ENCODE assay signal across 8 cellular contexts in genomic region chr10:14959221-14960057, GRCh38. TPM values are rescaled to one million over a fixed set of nuclear protein-coding genes. Genes with fewer than 3 reads are reported as not detected.
DNase-seq lines count a peak whose midpoint lies in the region; ATAC-seq and TF ChIP-seq lines count a peak whose summit lies in the region.

TSS of gene MEIG1 (plus strand) at chr10:14959388. CDS start at chr10:14966469, 7,081 bp downstream.

- CTCF ChIA-PET in WTC11 (lab: Charles Lee) = interaction anchor here (0.6 to 1.9 kb wide), 7 partner anchors 12 to 208 kb away, joined by 3 to 6 read pairs (median 4); partner anchors contain the start of genes CDNF, HSPA14, MSANTD7 and SUV39H2

- ATAC-seq in GM18909 (IDR thresholded peaks at IDR 0.05; ENCODE audit: poor library complexity, unreplicated experiment) (peak; percentile 81), HG03159 (IDR thresholded peaks at IDR 0.05; ENCODE audit: unreplicated experiment) (peak; percentile 77), WTC11 (peak; percentile 83)

- H3K36me3 Mint-ChIP-seq in WTC11 (no peaks in the 10 kb centered on the region), immature natural killer cell (no peaks in the 10 kb centered on the region)

- H3K4me3 Mint-ChIP-seq in WTC11 = peak within 1 kb of the TSS; percentile 93
- H3K4me3 Mint-ChIP-seq in immature natural killer cell = peak within 1 kb of the TSS; percentile 96 to 99 (median 98)

- H3K9me3 Mint-ChIP-seq in WTC11 (peaks cover 3% of the 10 kb centered on the region; the same call in 1 of the 2 replicates), immature natural killer cell (no peaks in the 10 kb centered on the region)

- peaks cover 86% of the 10 kb centered on the region for H3K27me3 Mint-ChIP-seq in WTC11 (ENCODE audit: low read depth)
- peaks cover 3 to 11% (median 9%) of the 10 kb centered on the region in 3 donors for H3K27me3 Mint-ChIP-seq in immature natural killer cell (ENCODE audit: low read depth in 3 of 3)

- peak within 1 kb of the TSS; percentile 98 for H3K27ac Mint-ChIP-seq in WTC11
- peak within 1 kb of the TSS; percentile 94 to 98 (median 96) for H3K27ac Mint-ChIP-seq in immature natural killer cell

- peak within 1 kb of the TSS; percentile 71 to 77 for H3K4me3 ChIP-seq in cardiac fibroblast (replicated peaks in 1 of 2; ENCODE audit: low read depth in 2 of 2, low read length in 2 of 2)

- TF ChIP-seq CTCF in WTC11 (IDR thresholded peaks at IDR 0.05) (no peak), cardiac fibroblast (IDR thresholded peaks at IDR 0.05; ENCODE audit: low read depth, low read length) (no peak)

- H3K4me1 Mint-ChIP-seq in WTC11 (peaks cover 8% of the 10 kb centered on the region), immature natural killer cell (peaks cover 21 to 32% of the 10 kb centered on the region in 2 donors)

- DNase-seq in AG08395 (ENCODE audit: low spot score) (peak; percentile 98), NCI-H2227 (lab: John Stamatoyannopoulos, UW; ENCODE audit: unreplicated experiment) (peak; percentile 91), WTC11 (ENCODE audit: low spot score) (peak; percentile 96), cardiac fibroblast (ENCODE audit: low read depth in 2 of 2) (peak; percentile 95 to 97), immature natural killer cell (peak; percentile 93 to 95 (median 94)), smooth muscle cell of the brain vasculature (ENCODE audit: low read depth, low spot score) (peak; percentile 69)

- POLR2A ChIA-PET in WTC11 (lab: Charles Lee) = interaction anchor here (1.2 to 1.6 kb wide), 3 partner anchors 80 to 121 kb away, joined by 3 to 8 read pairs (median 6); partner anchors contain the start of genes CDNF, HSPA14, MSANTD7 and SUV39H2

TF ChIP-seq in WTC11, 78 proteins besides CTCF, POLR2A, EP300 and RAD21 (continues in another document):
- TF ChIP-seq TEAD1 (CRISPR knock-in tag; IDR thresholded peaks at IDR 0.05) (0 out of 2 replicates have a peak, but pooled peaks have one; percentile 33), GABPB1 (CRISPR knock-in tag; IDR thresholded peaks at IDR 0.05) (peak; percentile 63), ZNF425 (CRISPR knock-in tag; conservative IDR thresholded peaks at IDR 0.05) (no peak), CDX4 (CRISPR knock-in tag; IDR thresholded peaks at IDR 0.05; ENCODE audit: borderline replicate concordance) (no peak), MYBL2 (CRISPR knock-in tag; IDR thresholded peaks at IDR 0.05) (peak; percentile 61; the same call in 1 of the 2 replicates), SP1 (CRISPR knock-in tag; conservative IDR thresholded peaks at IDR 0.05) (peak; percentile 70; the same call in 1 of the 2 replicates), ZSCAN18 (CRISPR knock-in tag; IDR thresholded peaks at IDR 0.05) (no peak), ATF3 (CRISPR knock-in tag; conservative IDR thresholded peaks at IDR 0.05) (no peak), ZNF121 (CRISPR knock-in tag; IDR thresholded peaks at IDR 0.05) (no peak), NFE2L1 (CRISPR knock-in tag; IDR thresholded peaks at IDR 0.05) (0 out of 2 replicates have a peak, but pooled peaks have one; percentile 55), ZNF138 (CRISPR knock-in tag; conservative IDR thresholded peaks at IDR 0.05) (no peak), ZBTB21 (CRISPR knock-in tag; IDR thresholded peaks at IDR 0.05; ENCODE audit: borderline replicate concordance) (no peak), GTF2I (CRISPR knock-in tag; conservative IDR thresholded peaks at IDR 0.05) (no peak), ZNF232 (CRISPR knock-in tag; IDR thresholded peaks at IDR 0.05) (no peak), FOXP1 (CRISPR knock-in tag; IDR thresholded peaks at IDR 0.05; ENCODE audit: borderline replicate concordance) (0 out of 2 replicates have a peak, but pooled peaks have one; percentile 68), ETV6 (CRISPR knock-in tag; IDR thresholded peaks at IDR 0.05) (0 out of 2 replicates have a peak, but pooled peaks have one; percentile 21), MAX (CRISPR knock-in tag; IDR thresholded peaks at IDR 0.05) (peak; percentile 27), HMGXB4 (CRISPR knock-in tag; IDR thresholded peaks at IDR 0.05) (no peak), ZNF512 (CRISPR knock-in tag; IDR thresholded peaks at IDR 0.05; ENCODE audit: borderline replicate concordance) (0 out of 2 replicates have a peak, but pooled peaks have one; percentile 48), EMX1 (CRISPR knock-in tag; IDR thresholded peaks at IDR 0.05) (no peak), ZBTB43 (CRISPR knock-in tag; IDR thresholded peaks at IDR 0.05) (peak; percentile 70; the same call in 1 of the 2 replicates)

RNA-seq across cellular contexts. Expression of gene MEIG1, which starts in this region (rescaled TPM):
- total RNA-seq in WTC11 (2021) = not detected in 3 replicates
- 1 to 10 TPM in 2 of 3 donors, not detected in 1; 1.1 to 1.5 TPM for polyA plus RNA-seq in immature natural killer cell

Comparison
In these comparisons a context has a peak if more than half of its experiments do, and no peak if none do; other contexts are left out.
1. Peak in every context shown above with its lines: DNase-seq, ATAC-seq and H3K4me3 ChIP-seq.
2. Peak in DNase-seq and ATAC-seq in WTC11; RNA of the gene not detected or under 1 TPM.